Comparison of ENCODE assay signal across 1 cellular context in genomic region chr2:66509326-66509811, GRCh38.
TF ChIP-seq lines count a peak whose summit lies in the region.

No MANE protein-coding gene starts in this region.

TF ChIP-seq in GM23338, 12 proteins besides CTCF, POLR2A, EP300 and RAD21 (continued from another document):
- TF ChIP-seq ZNF462 (CRISPR knock-in tag; IDR thresholded peaks at IDR 0.05), result no peak
- no peak for TF ChIP-seq ZNF331 (CRISPR knock-in tag; IDR thresholded peaks at IDR 0.05; ENCODE audit: low read depth)
- TF ChIP-seq NANOG (IDR thresholded peaks at IDR 0.05; ENCODE audit: borderline replicate concordance), result no peak
- no peak for TF ChIP-seq EZH2 (IDR thresholded peaks at IDR 0.05; ENCODE audit: low read depth, unreplicated experiment)
- no peak for TF ChIP-seq CREB1 (CRISPR knock-in tag; IDR thresholded peaks at IDR 0.05; ENCODE audit: low read depth)
- no peak for TF ChIP-seq POLR2AphosphoS5 (IDR thresholded peaks at IDR 0.05; ENCODE audit: low read depth)
- no peak for TF ChIP-seq ZNF114 (CRISPR knock-in tag; IDR thresholded peaks at IDR 0.05)
- no peak for TF ChIP-seq STAT1 (IDR thresholded peaks at IDR 0.05; ENCODE audit: unreplicated experiment)
TF ChIP-seq in GM23338: peak in this region for 0.
